Comparison of ENCODE assay signal across 9 cellular contexts in genomic region chr14:69547701-69548348, GRCh38. TPM values are rescaled to one million over a fixed set of nuclear protein-coding genes. Genes with fewer than 3 reads are reported as not detected.
DNase-seq lines count a peak whose midpoint lies in the region; ATAC-seq and TF ChIP-seq lines count a peak whose summit lies in the region.
"Had no signal": no experiment of that assay in that cellular context is flagged by ENCODE, and none has a peak within 500 bp of the region (broad histone marks: within the 10 kb centered on the region; RNA-seq: fewer than 3 reads in every experiment).

No MANE protein-coding gene starts in this region.

- peak; percentile 60 for TF ChIP-seq CTCF in WI38 (IDR thresholded peaks at IDR 0.05; ENCODE audit: low read depth, low read length)
- TF ChIP-seq CTCF in fibroblast of mammary gland (conservative IDR thresholded peaks at IDR 0.05; ENCODE audit: control insufficient read depth, insufficient read depth, low read depth, low read length): peak; percentile 33
- TF ChIP-seq CTCF in progenitor cell of endocrine pancreas (IDR thresholded peaks at IDR 0.05; ENCODE audit: unreplicated experiment): peak; percentile 92
- TF ChIP-seq CTCF in stomach (IDR thresholded peaks at IDR 0.05): peak in 3 of 7 experiments; percentile 16 to 45 (median 30)

- peak overlapping the region; percentile 74 for H3K4me3 Mint-ChIP-seq in progenitor cell of endocrine pancreas (ENCODE audit: low read depth)

- peak overlapping the region; percentile 81 for H3K27ac Mint-ChIP-seq in progenitor cell of endocrine pancreas

- H3K27me3 Mint-ChIP-seq in progenitor cell of endocrine pancreas: peaks cover 37% of the 10 kb centered on the region

- 12 to 29% (median 14%) methylated on average over 26 to 46 of the region's 46 CpGs for WGBS in stomach, 5 donors

- no peaks in the 10 kb centered on the region for H3K36me3 Mint-ChIP-seq in progenitor cell of endocrine pancreas (ENCODE audit: insufficient read depth)

- peaks cover 0 to 93% (median 24%) of the 10 kb centered on the region in 3 donors for H3K27me3 ChIP-seq in stomach

- peaks cover 0 to 8% (median 3%) of the 10 kb centered on the region in 4 donors for H3K4me1 ChIP-seq in stomach

- TF ChIP-seq EP300 in stomach (IDR thresholded peaks at IDR 0.05): no peak

- intact Hi-C loops in stomach (cut with DNase I; ENCODE audit: low total_unique reads): no loop called here

- H3K4me3 ChIP-seq in WI38 (ENCODE audit: low read depth, low read length): no peak overlapping the region
- peak overlapping the region; percentile 15 for H3K4me3 ChIP-seq in fibroblast of mammary gland (ENCODE audit: control insufficient read depth, low read depth, low read length)
- H3K4me3 ChIP-seq in stomach: peak overlapping the region in 1 of 4 donors; percentile 26

- no peaks in the 10 kb centered on the region for H3K9me3 Mint-ChIP-seq in progenitor cell of endocrine pancreas (ENCODE audit: low read depth)

- H3K9me3 ChIP-seq in stomach: no peaks in the 10 kb centered on the region

- no peak for ATAC-seq in GM19397 (IDR thresholded peaks at IDR 0.05; ENCODE audit: unreplicated experiment)

- peak; percentile 58 for DNase-seq in NCI-H82 (lab: John Stamatoyannopoulos, UW)
- DNase-seq in NCI-H82 treated with DMSO at 0.1 percent for 48 hours (lab: John Stamatoyannopoulos, UW; ENCODE audit: unreplicated experiment): no peak
- peak; percentile 21 for DNase-seq in fibroblast of mammary gland (ENCODE audit: low read depth)
- DNase-seq in progenitor cell of endocrine pancreas (ENCODE audit: low spot score, unreplicated experiment): peak; percentile 68
- DNase-seq in central memory CD4-positive, alpha-beta T cell: no peak
- DNase-seq in stomach: no peak

- H3K36me3 ChIP-seq in stomach: no peaks in the 10 kb centered on the region

- no peak overlapping the region for H3K27ac ChIP-seq in stomach
- H3K27ac ChIP-seq: VCaP had no signal

- no peaks in the 10 kb centered on the region for H3K4me1 Mint-ChIP-seq in progenitor cell of endocrine pancreas (ENCODE audit: low read depth)

- no peak for TF ChIP-seq POLR2A in stomach (IDR thresholded peaks at IDR 0.05)

RNA-seq across cellular contexts. Expression of gene CCDC177, which starts 26.8 kb away (rescaled TPM):
- total RNA-seq in progenitor cell of endocrine pancreas (0.22 and 0.24 TPM in 2 replicates), stomach (under 1 TPM in 1 of 5 donors, not detected in 4; 0.18 TPM)
- under 1 TPM in 2 of 3 donors, not detected in 1; 0.03 to 0.25 TPM for polyA plus RNA-seq in stomach

Comparison
In these comparisons a context has a peak if more than half of its experiments do, and no peak if none do; other contexts are left out.
1. DNase-seq: peak in NCI-H82 (single experiment), fibroblast of mammary gland (single experiment) and progenitor cell of endocrine pancreas (single experiment); none in NCI-H82 treated with DMSO at 0.1 percent for 48 hours (single experiment), central memory CD4-positive, alpha-beta T cell (single experiment) and stomach (single experiment).